In genomic region chr17:74212262-74212912, GRCh38 we compare ENCODE assay signal across 8 cellular contexts. TPM values are rescaled to one million over a fixed set of nuclear protein-coding genes. Genes with fewer than 3 reads are reported as not detected.
DNase-seq lines count a peak whose midpoint lies in the region; ATAC-seq and TF ChIP-seq lines count a peak whose summit lies in the region.

No MANE protein-coding gene starts in this region.

- TF ChIP-seq CTCF in OCI-LY3 (IDR thresholded peaks at IDR 0.05; ENCODE audit: low read depth, low read length) (no peak), brain microvascular endothelial cell (IDR thresholded peaks at IDR 0.05; ENCODE audit: low read depth, low read length, missing control alignments) (no peak)

- peak overlapping the region; percentile 86 for H3K27ac ChIP-seq in OCI-LY3 (ENCODE audit: low read length)
- no peak overlapping the region for H3K27ac ChIP-seq in brain microvascular endothelial cell
- H3K27ac ChIP-seq in subcutaneous abdominal adipose tissue (ENCODE audit: low read depth, low read length), result peak overlapping the region; percentile 69

- H3K4me1 ChIP-seq in OCI-LY3 (ENCODE audit: low read length), result peaks cover 32% of the 10 kb centered on the region
- peaks cover 2 to 70% (median 45%) of the 10 kb centered on the region in 5 donors for H3K4me1 ChIP-seq in subcutaneous abdominal adipose tissue (ENCODE audit: control insufficient read depth in 5 of 5, insufficient read depth in 5 of 5, low read length in 5 of 5)

- H3K79me2 ChIP-seq in OCI-LY3 (ENCODE audit: low read length), result peaks cover 24% of the 10 kb centered on the region

- H3K36me3 ChIP-seq in OCI-LY3 (replicated peaks; ENCODE audit: low read depth, low read length), result peaks cover 23% of the 10 kb centered on the region
- peaks cover 38% of the 10 kb centered on the region for H3K36me3 ChIP-seq in brain microvascular endothelial cell (replicated peaks)
- peaks cover 6 to 29% (median 26%) of the 10 kb centered on the region in 5 donors for H3K36me3 ChIP-seq in subcutaneous abdominal adipose tissue (ENCODE audit: control insufficient read depth in 5 of 5, insufficient read depth in 5 of 5, low read length in 5 of 5)

- peaks cover 38% of the 10 kb centered on the region for H4K20me1 ChIP-seq in OCI-LY3 (ENCODE audit: insufficient read depth, low read length)

- no peaks in the 10 kb centered on the region for H3K27me3 ChIP-seq in OCI-LY3 (ENCODE audit: low read depth, low read length)
- no peaks in the 10 kb centered on the region for H3K27me3 ChIP-seq in brain microvascular endothelial cell (replicated peaks)
- H3K27me3 ChIP-seq in subcutaneous abdominal adipose tissue (ENCODE audit: control insufficient read depth in 5 of 5, insufficient read depth in 4 of 5, low read length in 5 of 5), result no peaks in the 10 kb centered on the region

- peak; percentile 11 for ATAC-seq in left colon

- intact Hi-C loops in left colon (cut with DNase I, micrococcal nuclease), result no loop called here

- in situ Hi-C loops in brain microvascular endothelial cell (cut with HindIII; ENCODE audit: low pct_ligation_motif_present, low sequenced_read_pairs), result no loop called here

- DNase-seq in SIG-M5 treated with dmso at 0.1 percent for 504 hours (lab: John Stamatoyannopoulos, UW; ENCODE audit: unreplicated experiment), result peak; percentile 50
- no peak for DNase-seq in SIG-M5 (lab: John Stamatoyannopoulos, UW)
- DNase-seq in brain microvascular endothelial cell, result no peak
- peak in 1 of 2 donors; percentile 42 for DNase-seq in left colon
- DNase-seq in middle frontal gyrus (ENCODE audit: extremely low spot score, low spot score), result no peak
- DNase-seq in SHP77 treated with DMSO at 0.1 percent for 48 hours (lab: John Stamatoyannopoulos, UW), result no peak

- H3K9ac ChIP-seq in OCI-LY3 (ENCODE audit: low read length) (peak overlapping the region; percentile 61), subcutaneous abdominal adipose tissue (ENCODE audit: low read length in 5 of 5) (peak overlapping the region; percentile 59 to 81 (median 75))

- no peak overlapping the region for H2AFZ ChIP-seq in OCI-LY3 (ENCODE audit: low read depth, low read length)

- H3K4me3 ChIP-seq in OCI-LY3 (ENCODE audit: low read length), result peak overlapping the region; percentile 86
- H3K4me3 ChIP-seq in brain microvascular endothelial cell (ENCODE audit: low read depth, low read length), result peak overlapping the region; percentile 62
- peak overlapping the region; percentile 70 to 88 (median 78) for H3K4me3 ChIP-seq in subcutaneous abdominal adipose tissue (ENCODE audit: low read depth in 1 of 5, low read length in 5 of 5)

- H3K9me3 ChIP-seq in OCI-LY3 (ENCODE audit: insufficient read depth, low read length) (no peaks in the 10 kb centered on the region), subcutaneous abdominal adipose tissue (ENCODE audit: control insufficient read depth in 5 of 5, low read length in 5 of 5) (no peaks in the 10 kb centered on the region)

- peak overlapping the region; percentile 83 for H3K4me2 ChIP-seq in OCI-LY3 (ENCODE audit: low read length)

RNA-seq across cellular contexts. Expression of gene TTYH2, which starts 1.0 kb away (rescaled TPM):
- total RNA-seq in left colon, result 1 to 10 TPM; 1.4 to 3.0 TPM

RNA-seq across cellular contexts. Expression of gene RPL38, which starts 8.9 kb away (rescaled TPM):
- 100 to 1,000 TPM; 629 to 677 TPM for total RNA-seq in left colon
